ENCODE assay signal across 17 cellular contexts in genomic region chr17:47843391-47843730, GRCh38. TPM values are rescaled to one million over a fixed set of nuclear protein-coding genes. Genes with fewer than 3 reads are reported as not detected.
A peak's percentile ranks its signal among the peaks of the same experiment; 100 is the strongest.
DNase-seq lines count a peak whose midpoint lies in the region; ATAC-seq and TF ChIP-seq lines count a peak whose summit lies in the region.
"Had no signal": no experiment of that assay in that cellular context is flagged by ENCODE, and none has a peak within 500 bp of the region (broad histone marks: within the 10 kb centered on the region; RNA-seq: fewer than 3 reads in every experiment).

No MANE protein-coding gene starts in this region.

- peaks cover 13% of the 10 kb centered on the region for H3K4me1 Mint-ChIP-seq in activated T-helper 17 cell treated with anti-CD3 and anti-CD28 coated beads, Interleukin-2, amount 50 U/mL, for 72 hours

- no peak for TF ChIP-seq RAD21 in HCT116 (IDR thresholded peaks at IDR 0.05; ENCODE audit: low read depth)

- H3K36me3 Mint-ChIP-seq in activated T-helper 17 cell treated with anti-CD3 and anti-CD28 coated beads, Interleukin-2, amount 50 U/mL, for 72 hours (ENCODE audit: low read depth) = no peaks in the 10 kb centered on the region
- H3K36me3 Mint-ChIP-seq: activated naive CD4-positive, alpha-beta T cell treated with anti-CD3 and anti-CD28 coated beads, Interleukin-2, amount 10 ng/mL, durations not matched to agents 7 days and 5 days; memory B cell had no signal

- POLR2A ChIA-PET in HCT116 (lab: Charles Lee) = interaction anchor here (0.7 to 3.6 kb wide), 8 partner anchors 8 to 1045 kb away, joined by 3 to 19 read pairs (median 5); partner anchors contain the start of genes LRRC46, MRPL10, SP2 and SP6

- H3K27ac ChIP-seq in BLaER1 treated with 17β-estradiol and CSF1 and Interleukin-3, amounts not matched to agents 10 nM and 100 nM = no peak overlapping the region
- H3K27ac ChIP-seq in HCT116 (ENCODE audit: low read depth, low read length) (peak overlapping the region; percentile 21; the same call in 1 of the 2 replicates), neuronal stem cell (replicated peaks; ENCODE audit: low read length) (no peak overlapping the region), adrenal gland (no peak overlapping the region)
- H3K27ac ChIP-seq: right atrium auricular region, upper lobe of right lung had no signal

- no peaks in the 10 kb centered on the region for H3K9me3 Mint-ChIP-seq in activated T-helper 17 cell treated with anti-CD3 and anti-CD28 coated beads, Interleukin-2, amount 50 U/mL, for 72 hours
- H3K9me3 Mint-ChIP-seq: activated naive CD4-positive, alpha-beta T cell treated with anti-CD3 and anti-CD28 coated beads, Interleukin-2, amount 10 ng/mL, durations not matched to agents 7 days and 5 days; activated T-cell treated with anti-CD3 and anti-CD28 coated beads, Interleukin-2, amount 50 U/mL, for 24 hours; HFFc6; memory B cell; stimulated activated memory B cell treated with anti-CD40 and anti-IgM and Interleukin-4, amounts not matched to agents 10 μg/mL and 1 μg/mL and 100 μg/mL, for 72 hours had no signal

- no peaks in the 10 kb centered on the region for H3K9me3 ChIP-seq in BLaER1 treated with 17β-estradiol and CSF1 and Interleukin-3, amounts not matched to agents 10 nM and 100 nM (replicated peaks in 1 of 11)
- H3K9me3 ChIP-seq in HCT116 (ENCODE audit: control insufficient read depth in 1 of 2, insufficient read depth in 1 of 2, low read depth in 1 of 2, low read length in 2 of 2) (no peaks in the 10 kb centered on the region), neuronal stem cell (replicated peaks in 1 of 2; ENCODE audit: control insufficient read depth in 2 of 2, insufficient read depth in 1 of 2, low read depth in 1 of 2, low read length in 2 of 2) (no peaks in the 10 kb centered on the region), adrenal gland (replicated peaks in 1 of 3) (no peaks in the 10 kb centered on the region)
- H3K9me3 ChIP-seq: right atrium auricular region, upper lobe of right lung had no signal

- H2AFZ ChIP-seq in HCT116 (ENCODE audit: low read depth, low read length, poor library complexity, severe bottlenecking) (no peak overlapping the region), neuronal stem cell (ENCODE audit: low read length) (peak overlapping the region; percentile 35)

- TF ChIP-seq CTCF in HCT116 (IDR thresholded peaks at IDR 0.05 in 2 of 3, conservative IDR thresholded peaks at IDR 0.05 in 1 of 3; ENCODE audit: borderline replicate concordance in 1 of 3, insufficient read depth in 1 of 3, low read depth in 2 of 3, low read length in 2 of 3) (0 out of 6 replicates have a peak, but pooled peaks of 1 of the 3 experiments have one; percentile 9), adrenal gland (IDR thresholded peaks at IDR 0.05) (peak in 1 of 6 experiments; percentile 3)

- H3K18ac ChIP-seq in neuronal stem cell (ENCODE audit: low read length) = peak overlapping the region; percentile 73

- peak overlapping the region; percentile 30 for H3K27ac Mint-ChIP-seq in activated T-helper 17 cell treated with anti-CD3 and anti-CD28 coated beads, Interleukin-2, amount 50 U/mL, for 72 hours
- H3K27ac Mint-ChIP-seq: activated T-cell treated with anti-CD3 and anti-CD28 coated beads, Interleukin-2, amount 50 U/mL, for 24 hours; HFFc6; memory B cell; stimulated activated memory B cell treated with anti-CD40 and anti-IgM and Interleukin-4, amounts not matched to agents 10 μg/mL and 1 μg/mL and 100 μg/mL, for 72 hours had no signal

- H3K4me1 ChIP-seq in BLaER1 treated with 17β-estradiol and CSF1 and Interleukin-3, amounts not matched to agents 10 nM and 100 nM = peaks cover 16 to 38% (median 28%) of the 10 kb centered on the region in 10 experiments
- H3K4me1 ChIP-seq in HCT116 (ENCODE audit: control insufficient read depth in 1 of 2, insufficient read depth in 2 of 2, low read length in 2 of 2) (peaks cover 25 to 46% of the 10 kb centered on the region in 2 experiments), neuronal stem cell (ENCODE audit: control insufficient read depth in 2 of 2, insufficient read depth in 1 of 2, low read depth in 1 of 2, low read length in 2 of 2) (peaks cover 15 to 17% of the 10 kb centered on the region in 2 donors), adrenal gland (replicated peaks in 1 of 2) (peaks cover 9 to 13% of the 10 kb centered on the region in 2 donors)

- CTCF ChIA-PET in HCT116 (lab: Charles Lee) = interaction anchor here (1.0 to 12.6 kb wide), 17 partner anchors 8 to 182 kb away, joined by 3 to 393 read pairs (median 7); partner anchors contain the start of genes CDK5RAP3, LRRC46, MRPL10 and PNPO

- no peaks in the 10 kb centered on the region for H3K9me2 ChIP-seq in HCT116 (ENCODE audit: insufficient read depth)

- H3K4ac ChIP-seq in neuronal stem cell (ENCODE audit: low read length) = no peak overlapping the region

- RAD21 ChIA-PET in HCT116 (lab: Charles Lee; ENCODE audit: low non-redundant PET in 1 of 2, low total read pairs in 2 of 2, uncharacterized antibody in 2 of 2, unreplicated experiment in 2 of 2) = interaction anchor here (0.7 to 4.5 kb wide), 9 partner anchors 46 to 175 kb away, joined by 3 to 43 read pairs (median 6); partner anchors contain the start of genes CDK5RAP3 (in 2 of the 2) and SP2 (in 1 of the 2)

- peaks cover 0 to 12% (median 4%) of the 10 kb centered on the region in 11 experiments; a peak in 15 of 22 replicates for H3K36me3 ChIP-seq in BLaER1 treated with 17β-estradiol and CSF1 and Interleukin-3, amounts not matched to agents 10 nM and 100 nM
- H3K36me3 ChIP-seq in HCT116 (ENCODE audit: control insufficient read depth in 1 of 2, insufficient read depth in 2 of 2, low read length in 2 of 2) = peaks cover 0 to 2% of the 10 kb centered on the region in 2 experiments; a peak in 1 of 4 replicates
- peaks cover 2 to 4% of the 10 kb centered on the region in 2 donors for H3K36me3 ChIP-seq in neuronal stem cell (replicated peaks in 1 of 2; ENCODE audit: control insufficient read depth in 2 of 2, insufficient read depth in 2 of 2, low read length in 2 of 2)
- H3K36me3 ChIP-seq in adrenal gland (replicated peaks in 1 of 2) = peaks cover 0 to 5% of the 10 kb centered on the region in 2 donors
- H3K36me3 ChIP-seq: right atrium auricular region had no signal

- H3K27me3 ChIP-seq in BLaER1 treated with 17β-estradiol and CSF1 and Interleukin-3, amounts not matched to agents 10 nM and 100 nM = peaks cover 43 to 51% (median 49%) of the 10 kb centered on the region in 11 experiments
- H3K27me3 ChIP-seq in HCT116 (ENCODE audit: insufficient read depth, low read length) (no peaks in the 10 kb centered on the region), neuronal stem cell (ENCODE audit: control insufficient read depth in 3 of 3, insufficient read depth in 3 of 3, low read depth in 1 of 3, low read length in 3 of 3) (peaks cover 15 to 50% (median 40%) of the 10 kb centered on the region in 3 experiments), adrenal gland (peaks cover 14% of the 10 kb centered on the region)

- H4K8ac ChIP-seq in neuronal stem cell (ENCODE audit: low read depth, low read length) = no peak overlapping the region

- H2BK5ac ChIP-seq in neuronal stem cell (ENCODE audit: low read length) = no peak overlapping the region

- no peak overlapping the region for H3K14ac ChIP-seq in neuronal stem cell (ENCODE audit: low read length)

- no peak overlapping the region for H2BK120ac ChIP-seq in neuronal stem cell (ENCODE audit: low read depth, low read length)

- no peak for DNase-seq in HCT116 (ENCODE audit: low read depth, low spot score)
- no peak for DNase-seq in neuronal stem cell (ENCODE audit: low spot score)
- DNase-seq in NCI-H128 (lab: John Stamatoyannopoulos, UW; ENCODE audit: unreplicated experiment) = no peak
- DNase-seq in NCI-H2196 treated with DMSO at 0.1 percent for 48 hours (lab: John Stamatoyannopoulos, UW; ENCODE audit: unreplicated experiment) = no peak
- no peak for DNase-seq in adrenal gland
- no peak for DNase-seq in epidermal melanocyte (ENCODE audit: insufficient read length, low spot score)
- DNase-seq: cortex of kidney had no signal

- H2AK5ac ChIP-seq in neuronal stem cell (ENCODE audit: low read depth, low read length) = peak overlapping the region; percentile 71

- no peak overlapping the region for H2BK12ac ChIP-seq in neuronal stem cell (ENCODE audit: low read length)

- no peak overlapping the region for H3K23ac ChIP-seq in neuronal stem cell (ENCODE audit: low read depth, low read length, poor library complexity)

- peak overlapping the region; percentile 35 for H2BK15ac ChIP-seq in neuronal stem cell (ENCODE audit: low read length)

- H3K9ac ChIP-seq in BLaER1 treated with 17β-estradiol and CSF1 and Interleukin-3, amounts not matched to agents 10 nM and 100 nM = peak overlapping the region in 1 of 11 experiments; percentile 28; a peak in 2 of 22 replicates
- H3K9ac ChIP-seq in HCT116 (ENCODE audit: low read length) (no peak overlapping the region), neuronal stem cell (ENCODE audit: low read depth, low read length, poor library complexity) (no peak overlapping the region)

- H3K4me2 ChIP-seq in BLaER1 treated with 17β-estradiol and CSF1 and Interleukin-3, amounts not matched to agents 10 nM and 100 nM = peak overlapping the region in 6 of 11 experiments; percentile 7 to 30 (median 26); a peak in 9 of 22 replicates
- H3K4me2 ChIP-seq in HCT116 (ENCODE audit: low read length) (peak overlapping the region; percentile 37), neuronal stem cell (ENCODE audit: insufficient read depth, low read length, poor library complexity, severe bottlenecking) (no peak overlapping the region)

- H4K20me1 ChIP-seq in BLaER1 treated with 17β-estradiol and CSF1 and Interleukin-3, amounts not matched to agents 10 nM and 100 nM = peaks cover 0 to 36% (median 0%) of the 10 kb centered on the region in 11 experiments; a peak in 11 of 22 replicates
- H4K20me1 ChIP-seq in HCT116 (ENCODE audit: insufficient read depth) = no peaks in the 10 kb centered on the region

- no peak for ATAC-seq in HCT116
- ATAC-seq in activated T-helper 17 cell treated with anti-CD3 and anti-CD28 coated beads, Interleukin-2, amount 50 U/mL, for 72 hours (replicated peaks) = no peak

- no TSS peak for BruUV-seq in HCT116 (replicated peaks; lab: Mats Ljungman, UMichigan)

- intact Hi-C loops in HCT116 (cut with micrococcal nuclease) (loop anchor here (1.0 to 5.0 kb wide), 3 partner anchors 104 to 289 kb away; partner anchors contain the start of gene CDK5RAP3), adrenal gland (cut with DNase I) (loop anchor here in 1 of 2 donors (5.0 kb wide), 1 partner anchor 124 kb away; no protein-coding TSS in a partner anchor)

- H3K79me1 ChIP-seq in neuronal stem cell (ENCODE audit: low read depth, low read length) = peaks cover 11% of the 10 kb centered on the region

- H3K4me3 Mint-ChIP-seq in activated T-helper 17 cell treated with anti-CD3 and anti-CD28 coated beads, Interleukin-2, amount 50 U/mL, for 72 hours = no peak overlapping the region
- H3K4me3 Mint-ChIP-seq: activated naive CD4-positive, alpha-beta T cell treated with anti-CD3 and anti-CD28 coated beads, Interleukin-2, amount 10 ng/mL, durations not matched to agents 7 days and 5 days; activated T-cell treated with anti-CD3 and anti-CD28 coated beads, Interleukin-2, amount 50 U/mL, for 24 hours; HFFc6; memory B cell; stimulated activated memory B cell treated with anti-CD40 and anti-IgM and Interleukin-4, amounts not matched to agents 10 μg/mL and 1 μg/mL and 100 μg/mL, for 72 hours had no signal

- TF ChIP-seq POLR2A in HCT116 (IDR thresholded peaks at IDR 0.05; ENCODE audit: borderline replicate concordance, extremely low read depth, insufficient read depth, insufficient read length) (no peak), adrenal gland (IDR thresholded peaks at IDR 0.05) (no peak)

- peaks cover 6% of the 10 kb centered on the region; the same call in 1 of the 2 replicates for H3K79me2 ChIP-seq in HCT116 (ENCODE audit: insufficient read depth, low read length)

- H3K4me3 ChIP-seq in BLaER1 treated with 17β-estradiol and CSF1 and Interleukin-3, amounts not matched to agents 10 nM and 100 nM = no peak overlapping the region
- H3K4me3 ChIP-seq in HCT116 (replicated peaks in 1 of 2; ENCODE audit: low read depth in 1 of 2, low read length in 2 of 2) = no peak overlapping the region
- H3K4me3 ChIP-seq in neuronal stem cell (ENCODE audit: low read length in 2 of 2) = no peak overlapping the region
- H3K4me3 ChIP-seq in adrenal gland = no peak overlapping the region
- H3K4me3 ChIP-seq: right atrium auricular region, upper lobe of right lung had no signal

- H3K27me3 Mint-ChIP-seq in activated T-helper 17 cell treated with anti-CD3 and anti-CD28 coated beads, Interleukin-2, amount 50 U/mL, for 72 hours = peaks cover 25% of the 10 kb centered on the region

- no peak overlapping the region for H4K91ac ChIP-seq in neuronal stem cell (ENCODE audit: low read depth, low read length, poor library complexity)

- WGBS in neuronal stem cell (ENCODE audit: extremely low coverage in 2 of 2, insufficient read length in 2 of 2, insufficient replicate concordance in 1 of 2), 2 donors = no CpG with 5 or more reads among the region's 6 CpGs
- 7 to 31% (median 24%) methylated on average over 3 to 6 of the region's 6 CpGs; no CpG with 5 or more reads in 1 of the 4 donors for WGBS in adrenal gland, 4 donors

RNA-seq across cellular contexts. Expression of gene SCRN2, which starts 2.3 kb away (rescaled TPM):
- total RNA-seq in HCT116 (2021; ENCODE audit: unreplicated experiment) = 53.2 TPM
- polyA plus RNA-seq in HCT116 (2012) = 55.9 and 58.2 TPM in 2 replicates
- 10 to 100 TPM; 21.2 to 21.8 TPM for total RNA-seq in activated T-helper 17 cell treated with anti-CD3 and anti-CD28 coated beads, Interleukin-2, amount 50 U/mL, for 72 hours
- 37.2 TPM for polyA plus RNA-seq in neuronal stem cell (2013, experiment 1 of 2)
- polyA plus RNA-seq in neuronal stem cell (2013, experiment 2 of 2) = 36.3 TPM
- 10 to 100 TPM; 18.3 to 53.7 (median 40.5) TPM for total RNA-seq in adrenal gland
- polyA plus RNA-seq in adrenal gland = 100 to 1,000 TPM in 2 of 3 donors, 1 to 10 TPM in 1; 6.3 to 136 (median 121) TPM

RNA-seq across cellular contexts. Expression of gene SP6, which starts 7.6 kb away (rescaled TPM):
- total RNA-seq in HCT116 (2021; ENCODE audit: unreplicated experiment) (10.8 TPM), adrenal gland (1 to 10 TPM in 6 of 8 donors, under 1 TPM in 2; 0.06 to 3.5 (median 1.2) TPM)
- polyA plus RNA-seq in HCT116 (2012) = 5.9 and 6.0 TPM in 2 replicates
- total RNA-seq in activated T-helper 17 cell treated with anti-CD3 and anti-CD28 coated beads, Interleukin-2, amount 50 U/mL, for 72 hours = under 1 TPM in 1 of 2 donors, not detected in 1; 0.21 TPM
- 0.24 TPM for polyA plus RNA-seq in neuronal stem cell (2013, experiment 1 of 2)
- 0.26 TPM for polyA plus RNA-seq in neuronal stem cell (2013, experiment 2 of 2)
- polyA plus RNA-seq in adrenal gland = 1 to 10 TPM in 1 of 3 donors, under 1 TPM in 2; 0.91 to 1.1 (median 0.97) TPM

RNA-seq across cellular contexts. Expression of gene LRRC46, which starts 11.9 kb away (rescaled TPM):
- total RNA-seq in HCT116 (2021; ENCODE audit: unreplicated experiment) = 0.76 TPM
- 1.2 and 1.6 TPM in 2 replicates for polyA plus RNA-seq in HCT116 (2012)
- total RNA-seq in activated T-helper 17 cell treated with anti-CD3 and anti-CD28 coated beads, Interleukin-2, amount 50 U/mL, for 72 hours = under 1 TPM; 0.58 to 0.61 TPM
- 0.17 TPM for polyA plus RNA-seq in neuronal stem cell (2013, experiment 1 of 2)
- 0.32 TPM for polyA plus RNA-seq in neuronal stem cell (2013, experiment 2 of 2)
- under 1 TPM in 5 of 8 donors, not detected in 3; 0.20 to 0.81 (median 0.28) TPM for total RNA-seq in adrenal gland
- 1 to 10 TPM; 1.6 to 2.3 (median 1.9) TPM for polyA plus RNA-seq in adrenal gland
- total RNA-seq: epithelial cell of proximal tubule had no signal

RNA-seq across cellular contexts. Expression of gene MRPL10, which starts 12.0 kb away (rescaled TPM):
- total RNA-seq in HCT116 (2021; ENCODE audit: unreplicated experiment) (112 TPM), adrenal gland (10 to 100 TPM; 29.0 to 72.5 (median 46.7) TPM)
- polyA plus RNA-seq in HCT116 (2012) = 162 and 165 TPM in 2 replicates
- total RNA-seq in activated T-helper 17 cell treated with anti-CD3 and anti-CD28 coated beads, Interleukin-2, amount 50 U/mL, for 72 hours = 10 to 100 TPM; 58.0 to 58.8 TPM
- polyA plus RNA-seq in neuronal stem cell (2013, experiment 1 of 2) = 80.5 TPM
- 84.1 TPM for polyA plus RNA-seq in neuronal stem cell (2013, experiment 2 of 2)
- polyA plus RNA-seq in adrenal gland = 10 to 100 TPM; 37.6 to 41.1 (median 38.5) TPM

RNA-seq across cellular contexts. Expression of gene OSBPL7, which starts 21.8 kb away (rescaled TPM):
- total RNA-seq in HCT116 (2021; ENCODE audit: unreplicated experiment) (20.5 TPM), adrenal gland (1 to 10 TPM; 3.3 to 9.8 (median 6.7) TPM)
- 16.4 and 20.5 TPM in 2 replicates for polyA plus RNA-seq in HCT116 (2012)
- total RNA-seq in activated T-helper 17 cell treated with anti-CD3 and anti-CD28 coated beads, Interleukin-2, amount 50 U/mL, for 72 hours = 10 to 100 TPM; 11.6 to 14.4 TPM
- 5.8 TPM for polyA plus RNA-seq in neuronal stem cell (2013, experiment 1 of 2)
- polyA plus RNA-seq in neuronal stem cell (2013, experiment 2 of 2) = 5.3 TPM
- polyA plus RNA-seq in adrenal gland = 10 to 100 TPM in 1 of 3 donors, 1 to 10 TPM in 2; 2.0 to 22.4 (median 7.3) TPM
